Comparison of ENCODE assay signal across 5 cellular contexts in the genomic region with DNA sequence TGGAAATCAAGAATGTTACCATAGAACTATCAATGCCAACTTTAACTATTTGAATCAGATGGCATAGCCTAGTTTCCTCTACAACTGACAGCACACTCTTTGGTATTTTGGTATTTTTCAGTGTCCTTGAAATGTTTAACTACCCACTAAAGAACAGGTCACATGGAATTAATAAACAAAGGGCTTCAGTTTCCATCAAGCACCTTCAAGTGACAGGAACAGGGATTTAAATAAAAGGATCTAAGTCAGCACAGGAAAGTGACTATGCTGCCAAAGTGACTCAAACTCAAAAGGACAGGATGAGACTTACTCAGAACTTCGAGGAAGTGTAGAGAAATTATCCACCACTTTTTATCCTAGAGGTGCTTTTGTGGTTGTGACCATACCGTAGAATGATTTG. TPM values are rescaled to one million over a fixed set of nuclear protein-coding genes. Genes with fewer than 3 reads are reported as not detected.
"Had no signal": no experiment of that assay in that cellular context is flagged by ENCODE, and none has a peak within 500 bp of the region (broad histone marks: within the 10 kb centered on the region; RNA-seq: fewer than 3 reads in every experiment).

No MANE protein-coding gene starts in this region.

RNA-seq across cellular contexts. Expression of gene FCGR1A, which starts 20.2 kb away (rescaled TPM):
- total RNA-seq: M059J, NCI-H460, OCI-LY7, Peyer's patch, SJSA1 had no signal
